In the genomic region with DNA sequence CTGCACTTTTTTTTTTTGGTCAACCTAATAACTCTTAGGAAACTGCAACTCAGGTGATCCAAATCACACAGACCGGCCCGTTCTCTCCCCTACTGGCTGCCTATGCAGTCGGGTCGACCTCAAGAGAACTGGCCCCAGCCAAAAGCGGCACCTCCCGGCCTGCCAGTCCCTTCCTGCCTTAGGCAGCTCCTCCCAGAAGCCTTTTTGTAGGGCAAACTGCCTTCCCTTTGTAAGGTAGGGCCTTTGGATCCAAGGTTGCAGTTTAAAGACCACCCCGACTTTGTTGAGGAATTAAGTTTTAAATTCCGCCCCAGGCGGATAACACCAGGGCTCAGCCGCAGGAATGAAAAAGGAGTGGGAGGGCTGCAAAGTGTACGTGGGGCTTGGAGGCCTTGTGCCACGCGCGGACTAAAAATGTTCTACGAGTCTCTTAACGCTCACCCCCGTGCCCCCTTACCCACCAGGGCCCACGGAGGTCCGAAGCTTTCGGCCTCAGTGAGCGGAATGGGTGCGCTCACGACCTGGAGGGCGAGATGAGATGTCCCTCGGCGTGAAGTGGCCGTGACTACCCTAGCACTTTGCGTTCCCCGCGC, we compare ENCODE assay signal across 8 cellular contexts. TPM values are rescaled to one million over a fixed set of nuclear protein-coding genes. Genes with fewer than 3 reads are reported as not detected.
DNase-seq lines count a peak whose midpoint lies in the region; ATAC-seq and TF ChIP-seq lines count a peak whose summit lies in the region.

No MANE protein-coding gene starts in this region.

- no peak overlapping the region for H3K4ac ChIP-seq in trophoblast cell (ENCODE audit: low read depth, low read length)

- no peak for TF ChIP-seq EP300 in gastroesophageal sphincter (IDR thresholded peaks at IDR 0.05)

- H2AK5ac ChIP-seq in trophoblast cell (ENCODE audit: low read length) = no peak overlapping the region

- no peak for TF ChIP-seq CTCF in gastroesophageal sphincter (IDR thresholded peaks at IDR 0.05)

- peak overlapping the region; percentile 5 for H2AFZ ChIP-seq in trophoblast cell (ENCODE audit: insufficient read depth, low read length, poor library complexity)

- no peak overlapping the region for H2BK120ac ChIP-seq in trophoblast cell (ENCODE audit: insufficient read depth, low read length, poor library complexity)

- H2BK5ac ChIP-seq in trophoblast cell (ENCODE audit: low read depth, low read length, poor library complexity) = no peak overlapping the region

- H4K8ac ChIP-seq in trophoblast cell (ENCODE audit: low read depth, low read length) = peak overlapping the region; percentile 0

- 4% methylated on average over 10 of the region's 30 CpGs; no CpG with 5 or more reads in 1 of the 2 donors for WGBS in gastroesophageal sphincter (ENCODE audit: low coverage in 1 of 2), 2 donors
- WGBS in trophoblast cell (ENCODE audit: extremely low coverage, insufficient coverage, insufficient read length) = no CpG with 5 or more reads among the region's 30 CpGs

- H3K23ac ChIP-seq in trophoblast cell (ENCODE audit: low read length) = no peak overlapping the region

- H3K79me1 ChIP-seq in trophoblast cell (ENCODE audit: low read length) = peaks cover 6% of the 10 kb centered on the region

- H3K27ac ChIP-seq in gastroesophageal sphincter (peak overlapping the region in 3 of 4 donors; percentile 89 to 96 (median 95)), trophoblast cell (ENCODE audit: low read depth, low read length) (no peak overlapping the region)

- no peak for TF ChIP-seq POLR2A in gastroesophageal sphincter (IDR thresholded peaks at IDR 0.05)

- ATAC-seq in gastroesophageal sphincter = peak; percentile 2
- ATAC-seq in HG03045 (IDR thresholded peaks at IDR 0.05; ENCODE audit: unreplicated experiment) = no peak
- no peak for ATAC-seq in GM21390 (IDR thresholded peaks at IDR 0.05; ENCODE audit: unreplicated experiment)

- H3K18ac ChIP-seq in trophoblast cell (ENCODE audit: low read length) = no peak overlapping the region

- H3K9me3 ChIP-seq in gastroesophageal sphincter (no peaks in the 10 kb centered on the region), trophoblast cell (ENCODE audit: insufficient read depth, low read depth, low read length) (peaks cover 2% of the 10 kb centered on the region)

- H4K12ac ChIP-seq in trophoblast cell (ENCODE audit: low read depth, low read length) = peak overlapping the region; percentile 9

- no peak overlapping the region for H4K91ac ChIP-seq in trophoblast cell (ENCODE audit: low read depth, low read length)

- H3K27me3 ChIP-seq in gastroesophageal sphincter = no peaks in the 10 kb centered on the region
- H3K27me3 ChIP-seq in trophoblast cell (ENCODE audit: insufficient read depth, low read length) = no peaks in the 10 kb centered on the region

- H3K36me3 ChIP-seq in gastroesophageal sphincter (peaks cover 0 to 53% of the 10 kb centered on the region in 2 donors), trophoblast cell (ENCODE audit: control insufficient read depth in 1 of 2, insufficient read depth in 2 of 2, low read length in 2 of 2) (peaks cover 19 to 28% of the 10 kb centered on the region in 2 experiments)

- H3K14ac ChIP-seq in trophoblast cell (ENCODE audit: low read length) = peak overlapping the region; percentile 12

- H2BK12ac ChIP-seq in trophoblast cell (ENCODE audit: low read length) = no peak overlapping the region

- H3K4me1 ChIP-seq in gastroesophageal sphincter (peaks cover 0 to 48% (median 14%) of the 10 kb centered on the region in 3 donors), trophoblast cell (ENCODE audit: control insufficient read depth in 1 of 2, insufficient read depth in 2 of 2, low read length in 2 of 2) (peaks cover 2 to 4% of the 10 kb centered on the region in 2 experiments)

- peak overlapping the region; percentile 64 for H3K4me2 ChIP-seq in trophoblast cell (ENCODE audit: low read length)

- peak overlapping the region; percentile 14 for H3K9ac ChIP-seq in trophoblast cell (ENCODE audit: low read length)

- H3K4me3 ChIP-seq in Jurkat, Clone E6-1 (ENCODE audit: low read length) = peak overlapping the region; percentile 89
- H3K4me3 ChIP-seq in gastroesophageal sphincter (peak overlapping the region; percentile 95 to 98), trophoblast cell (ENCODE audit: low read depth, low read length) (peak overlapping the region; percentile 74)

- DNase-seq in DMS 273 (lab: John Stamatoyannopoulos, UW; ENCODE audit: unreplicated experiment) (peak; percentile 70), DMS 273 treated with DMSO at 0.1 percent for 48 hours (lab: John Stamatoyannopoulos, UW) (no peak), trophoblast cell (peak; percentile 26 to 49)
- no peak for DNase-seq in Jurkat, Clone E6-1 (ENCODE audit: low read depth, low spot score)
- DNase-seq in activated CD8-positive, alpha-beta memory T cell treated with anti-CD3 and anti-CD28 coated beads, Interleukin-2, amount 50 U/mL, for 48 hours = peak; percentile 68

- peaks cover 2% of the 10 kb centered on the region for H3K79me2 ChIP-seq in trophoblast cell (ENCODE audit: control insufficient read depth, insufficient read depth, low read length, poor library complexity)

RNA-seq across cellular contexts. Expression of a gene that starts 0.6 kb away (rescaled TPM):
- 33.3 TPM for polyA plus RNA-seq in Jurkat, Clone E6-1 (2012; ENCODE audit: insufficient read depth, insufficient read length)
- total RNA-seq in gastroesophageal sphincter = 10 to 100 TPM; 30.2 to 41.4 (median 33.2) TPM
- polyA plus RNA-seq in trophoblast cell (2013) = 3.6 and 4.8 TPM in 2 replicates

RNA-seq across cellular contexts. Expression of a gene that starts 56.7 kb away (rescaled TPM):
- 35.6 TPM for polyA plus RNA-seq in Jurkat, Clone E6-1 (2012; ENCODE audit: insufficient read depth, insufficient read length)
- total RNA-seq in gastroesophageal sphincter = 10 to 100 TPM; 17.0 to 22.9 (median 19.5) TPM
- polyA plus RNA-seq in trophoblast cell (2013) = 20.5 and 21.9 TPM in 2 replicates

Comparison
In these comparisons a context has a peak if more than half of its experiments do, and no peak if none do; other contexts are left out.
1. DNase-seq: peak in DMS 273 (single experiment), activated CD8-positive, alpha-beta memory T cell treated with anti-CD3 and anti-CD28 coated beads, Interleukin-2, amount 50 U/mL, for 48 hours (single experiment) and trophoblast cell (2 of 2); none in DMS 273 treated with DMSO at 0.1 percent for 48 hours (single experiment) and Jurkat, Clone E6-1 (single experiment).
2. Peak in every context shown above with its lines, with median percentiles within 50 percentile points of each other: H3K4me3 ChIP-seq.